Comparison of ENCODE assay signal across 8 cellular contexts in genomic region chr12:117189725-117190209, GRCh38. TPM values are rescaled to one million over a fixed set of nuclear protein-coding genes. Genes with fewer than 3 reads are reported as not detected.
A peak's percentile ranks its signal among the peaks of the same experiment; 100 is the strongest.
DNase-seq lines count a peak whose midpoint lies in the region; ATAC-seq, FAIRE-seq and TF ChIP-seq lines count a peak whose summit lies in the region.

No MANE protein-coding gene starts in this region.

- DNase-seq in ELF-1 (ENCODE audit: low read depth, low spot score) (peak; percentile 52), HTR-8/SVneo (ENCODE audit: insufficient read length, low spot score) (peak; percentile 21), WTC11 (ENCODE audit: low spot score) (peak; percentile 40), chondrocyte (ENCODE audit: low spot score) (peak; percentile 74), left lobe of liver (ENCODE audit: low spot score) (peak; percentile 66), LoVo (ENCODE audit: low spot score) (no peak)
- DNase-seq in stimulated activated CD4-positive, alpha-beta T cell treated with anti-CD3 and anti-CD28 coated beads, Interleukin-2, amount 100 ng/mL, for 48 hours: peak; percentile 7 to 23

- peaks cover 8% of the 10 kb centered on the region; the same call in 1 of the 2 replicates for H3K27me3 Mint-ChIP-seq in WTC11 (ENCODE audit: low read depth)
- H3K27me3 Mint-ChIP-seq in chondrocyte (ENCODE audit: low read depth): peaks cover 7% of the 10 kb centered on the region

- TF ChIP-seq CTCF in WTC11 (IDR thresholded peaks at IDR 0.05) (no peak), chondrocyte (IDR thresholded peaks at IDR 0.05) (no peak)

- peaks cover 23% of the 10 kb centered on the region for H3K36me3 Mint-ChIP-seq in WTC11
- H3K36me3 Mint-ChIP-seq in chondrocyte (ENCODE audit: low read depth): peaks cover 8% of the 10 kb centered on the region

- H3K4me1 Mint-ChIP-seq in WTC11 (peaks cover 22% of the 10 kb centered on the region), chondrocyte (ENCODE audit: low read depth) (peaks cover 21% of the 10 kb centered on the region)

- peak overlapping the region; percentile 90 for H3K4me3 Mint-ChIP-seq in WTC11
- peak overlapping the region; percentile 89 for H3K4me3 Mint-ChIP-seq in chondrocyte (ENCODE audit: unreplicated experiment)

- no peak for FAIRE-seq in HTR-8/SVneo (lab: Jason Lieb, UNC)

- CTCF ChIA-PET in WTC11 (lab: Charles Lee): interaction anchor here (1.0 kb wide), 1 partner anchor 165 kb away, joined by 3 read pairs; no protein-coding TSS in a partner anchor

- H3K9me3 Mint-ChIP-seq in WTC11: peaks cover 7% of the 10 kb centered on the region
- H3K9me3 Mint-ChIP-seq in chondrocyte (ENCODE audit: low read depth): peaks cover 7% of the 10 kb centered on the region

- H3K27ac Mint-ChIP-seq in WTC11 (peak overlapping the region; percentile 60; the same call in 1 of the 2 replicates), chondrocyte (ENCODE audit: unreplicated experiment) (peak overlapping the region; percentile 75)

- ATAC-seq in GM21515 (IDR thresholded peaks at IDR 0.05; ENCODE audit: unreplicated experiment) (peak; percentile 44), WTC11 (peak; percentile 8), left lobe of liver (peak; percentile 58)

- POLR2A ChIA-PET in WTC11 (lab: Charles Lee): interaction anchor here (0.7 kb wide), 1 partner anchor 489 kb away, joined by 3 read pairs; no protein-coding TSS in a partner anchor

TF ChIP-seq in WTC11, 78 proteins besides CTCF, POLR2A, EP300 and RAD21:
- TF ChIP-seq NR1H2 (CRISPR knock-in tag; IDR thresholded peaks at IDR 0.05) (no peak), USF1 (CRISPR knock-in tag; IDR thresholded peaks at IDR 0.05) (0 out of 2 replicates have a peak, but pooled peaks have one; percentile 8)

RNA-seq across cellular contexts. Expression of gene FBXO21, which starts 0.5 kb away (rescaled TPM):
- total RNA-seq in WTC11 (2021) (60.3 to 64.5 TPM (median 63.9 TPM) in 3 replicates), chondrocyte (28.5 to 39.2 TPM (median 29.3 TPM) in 3 replicates), left lobe of liver (19.2 TPM)

Comparison
In these comparisons a context has a peak if more than half of its experiments do, and no peak if none do; other contexts are left out.
1. ATAC-seq: peak in every context shown above with its lines; median percentile 58 in left lobe of liver; 44 in GM21515; 8 in WTC11.